In genomic region chr9:131402073-131402472, GRCh38 we compare ENCODE assay signal across 9 cellular contexts. TPM values are rescaled to one million over a fixed set of nuclear protein-coding genes. Genes with fewer than 3 reads are reported as not detected.
DNase-seq lines count a peak whose midpoint lies in the region; ATAC-seq, FAIRE-seq and TF ChIP-seq lines count a peak whose summit lies in the region.
"Had no signal": no experiment of that assay in that cellular context is flagged by ENCODE, and none has a peak within 500 bp of the region (broad histone marks: within the 10 kb centered on the region; RNA-seq: fewer than 3 reads in every experiment).

No MANE protein-coding gene starts in this region.

- H3K36me3 ChIP-seq in MG63 (peaks cover 42% of the 10 kb centered on the region), bronchial epithelial cell (ENCODE audit: control insufficient read depth, insufficient read depth, low read length) (no peaks in the 10 kb centered on the region)

- H3K4me1 Mint-ChIP-seq in naive thymus-derived CD8-positive, alpha-beta T cell = peaks cover 57 to 92% (median 86%) of the 10 kb centered on the region in 4 donors

- peaks cover 0 to 13% (median 0%) of the 10 kb centered on the region in 3 donors for H3K36me3 Mint-ChIP-seq in naive thymus-derived CD8-positive, alpha-beta T cell

- DNase-seq in Ammon's horn (ENCODE audit: low spot score) (peak; percentile 21), MG63 (no peak), bronchial epithelial cell (ENCODE audit: low read depth) (peak; percentile 89), NCI-H774 (lab: John Stamatoyannopoulos, UW) (no peak), DMS153 treated with DMSO at 0.1 percent for 48 hours (lab: John Stamatoyannopoulos, UW; ENCODE audit: unreplicated experiment) (no peak)
- DNase-seq in naive thymus-derived CD8-positive, alpha-beta T cell = no peak

- peak; percentile 9 for TF ChIP-seq CTCF in bronchial epithelial cell (IDR thresholded peaks at IDR 0.05; ENCODE audit: insufficient read depth, low read length, severe bottlenecking)

- H3K9me3 Mint-ChIP-seq in naive thymus-derived CD8-positive, alpha-beta T cell = no peaks in the 10 kb centered on the region

- ATAC-seq in naive thymus-derived CD8-positive, alpha-beta T cell = no peak
- ATAC-seq in HG03159 (IDR thresholded peaks at IDR 0.05; ENCODE audit: unreplicated experiment) = no peak
- no peak for ATAC-seq in GM21723 (IDR thresholded peaks at IDR 0.05; ENCODE audit: unreplicated experiment)

- H3K9me3 ChIP-seq in MG63 = no peaks in the 10 kb centered on the region

- peak overlapping the region; percentile 23 for H3K4me3 ChIP-seq in MG63
- no peak overlapping the region for H3K4me3 ChIP-seq in bronchial epithelial cell (ENCODE audit: low read depth, low read length)

- POLR2A ChIA-PET in naive thymus-derived CD8-positive, alpha-beta T cell (lab: Charles Lee) = interaction anchor here (0.8 to 2.9 kb wide), 3 partner anchors 9 to 19 kb away, joined by 4 to 7 read pairs (median 5); no protein-coding TSS in a partner anchor

- H3K27ac Mint-ChIP-seq in naive thymus-derived CD8-positive, alpha-beta T cell = peak overlapping the region in 7 of 10 donors; percentile 57 to 84 (median 75)

- no peak for FAIRE-seq in bronchial epithelial cell (lab: Jason Lieb, UNC)
- FAIRE-seq: endometrium had no signal

- peak overlapping the region in 9 of 10 donors; percentile 26 to 69 (median 59) for H3K4me3 Mint-ChIP-seq in naive thymus-derived CD8-positive, alpha-beta T cell

- H3K27me3 Mint-ChIP-seq in naive thymus-derived CD8-positive, alpha-beta T cell = no peaks in the 10 kb centered on the region

- H3K27me3 ChIP-seq in MG63 (no peaks in the 10 kb centered on the region), bronchial epithelial cell (ENCODE audit: control insufficient read depth, insufficient read depth, low read length) (no peaks in the 10 kb centered on the region)

RNA-seq across cellular contexts. Expression of gene PRRC2B, which starts 8.2 kb away (rescaled TPM):
- total RNA-seq in MG63 (2014; rRNA removed; shearing (Covaris generic); ENCODE audit: low replicate concordance) = 24.0 and 39.2 TPM in 2 replicates
- 20.0 and 33.3 TPM in 2 replicates for total RNA-seq in bronchial epithelial cell
- 100 to 1,000 TPM; 383 to 386 TPM for total RNA-seq in naive thymus-derived CD8-positive, alpha-beta T cell
- polyA plus RNA-seq in naive thymus-derived CD8-positive, alpha-beta T cell = 10 to 100 TPM; 13.4 to 56.3 (median 27.9) TPM

Comparison
In these comparisons a context has a peak if more than half of its experiments do, and no peak if none do; other contexts are left out.
1. DNase-seq: peak in Ammon's horn (single experiment) and bronchial epithelial cell (single experiment); none in MG63 (single experiment), naive thymus-derived CD8-positive, alpha-beta T cell (0 of 10), NCI-H774 (single experiment) and DMS153 treated with DMSO at 0.1 percent for 48 hours (single experiment).